ENCODE assay signal across 25 cellular contexts in genomic region chr7:84492128-84492527, GRCh38.
A peak's percentile ranks its signal among the peaks of the same experiment; 100 is the strongest.
DNase-seq lines count a peak whose midpoint lies in the region; ATAC-seq and TF ChIP-seq lines count a peak whose summit lies in the region.
"Had no signal": no experiment of that assay in that cellular context is flagged by ENCODE, and none has a peak within 500 bp of the region (broad histone marks: within the 10 kb centered on the region; RNA-seq: fewer than 3 reads in every experiment).

No MANE protein-coding gene starts in this region.

- no peaks in the 10 kb centered on the region for H3F3A ChIP-seq in SK-N-SH (replicated peaks; ENCODE audit: insufficient read depth)

- peak overlapping the region; percentile 69; the same call in 1 of the 2 replicates for H2AFZ ChIP-seq in SK-N-SH (ENCODE audit: low read depth)

- H3K36me3 Mint-ChIP-seq in activated T-cell treated with anti-CD3 and anti-CD28 coated beads, Interleukin-2, amount 50 U/mL, for 4 hours (ENCODE audit: insufficient read depth), result no peaks in the 10 kb centered on the region
- H3K36me3 Mint-ChIP-seq: activated naive CD4-positive, alpha-beta T cell treated with anti-CD3 and anti-CD28 coated beads, Interleukin-2, amount 50 U/mL, for 72 hours had no signal

- TF ChIP-seq CTCF in SK-N-SH (IDR thresholded peaks at IDR 0.05) (no peak), foreskin fibroblast (IDR thresholded peaks at IDR 0.05; ENCODE audit: low read depth, low read length) (no peak)

- no peak for TF ChIP-seq RAD21 in SK-N-SH (IDR thresholded peaks at IDR 0.05; ENCODE audit: low read length)

- no peaks in the 10 kb centered on the region for H4K20me1 ChIP-seq in SK-N-SH (ENCODE audit: insufficient read depth)
- H4K20me1 ChIP-seq: BLaER1 treated with 17β-estradiol and CSF1 and Interleukin-3, amounts not matched to agents 10 nM and 100 nM had no signal

- H3K27me3 ChIP-seq in SK-N-SH (ENCODE audit: insufficient read depth) (no peaks in the 10 kb centered on the region), rectal smooth muscle tissue (ENCODE audit: control insufficient read depth, insufficient read depth, low read length) (no peaks in the 10 kb centered on the region)
- H3K27me3 ChIP-seq: BLaER1 treated with 17β-estradiol and CSF1 and Interleukin-3, amounts not matched to agents 10 nM and 100 nM; SJCRH30; upper lobe of left lung had no signal

- no peak for ATAC-seq in GM21786 (IDR thresholded peaks at IDR 0.05; ENCODE audit: unreplicated experiment)
- ATAC-seq in activated T-cell treated with anti-CD3 and anti-CD28 coated beads, Interleukin-2, amount 50 U/mL, for 4 hours, result no peak
- no peak for ATAC-seq in GM18873 (IDR thresholded peaks at IDR 0.05; ENCODE audit: low FRiP score, unreplicated experiment)
- no peak for ATAC-seq in HG02759 (IDR thresholded peaks at IDR 0.05; ENCODE audit: unreplicated experiment)
- ATAC-seq: activated naive CD4-positive, alpha-beta T cell treated with anti-CD3 and anti-CD28 coated beads, Interleukin-2, amount 50 U/mL, for 72 hours had no signal

- H3K4me2 ChIP-seq in SK-N-SH, result peak overlapping the region; percentile 33
- H3K4me2 ChIP-seq: BLaER1 treated with 17β-estradiol and CSF1 and Interleukin-3, amounts not matched to agents 10 nM and 100 nM had no signal

- H3K9me3 ChIP-seq in SK-N-SH, result no peaks in the 10 kb centered on the region
- H3K9me3 ChIP-seq: BLaER1 treated with 17β-estradiol and CSF1 and Interleukin-3, amounts not matched to agents 10 nM and 100 nM; SJCRH30; upper lobe of left lung had no signal

- H3K4me1 ChIP-seq in SK-N-SH (ENCODE audit: control insufficient read depth in 1 of 2, insufficient read depth in 2 of 2, low read depth in 1 of 2, low read length in 1 of 2) (peaks cover 10 to 24% of the 10 kb centered on the region in 2 experiments; a peak in 3 of 4 replicates), rectal smooth muscle tissue (ENCODE audit: control insufficient read depth, insufficient read depth, low read length) (no peaks in the 10 kb centered on the region)
- H3K4me1 ChIP-seq: BLaER1 treated with 17β-estradiol and CSF1 and Interleukin-3, amounts not matched to agents 10 nM and 100 nM; SJCRH30; upper lobe of left lung had no signal

- 66% methylated on average over 4 of the region's 4 CpGs for WGBS in SK-N-SH (ENCODE audit: low lambda C conversion rate)

- POLR2A ChIA-PET in SK-N-SH (lab: Yijun Ruan, JAX), result interaction anchor here (0.7 kb wide), 1 partner anchor 1769 kb away, joined by 5 read pairs; no protein-coding TSS in a partner anchor

- H3K4me3 ChIP-seq in SK-N-SH (ENCODE audit: low read depth in 2 of 2, low read length in 1 of 2) (peak overlapping the region; percentile 1 to 38), foreskin fibroblast (ENCODE audit: low read depth in 1 of 2, low read length in 2 of 2) (peak overlapping the region; percentile 53 to 58), rectal smooth muscle tissue (ENCODE audit: low read length) (no peak overlapping the region)
- H3K4me3 ChIP-seq: BLaER1 treated with 17β-estradiol and CSF1 and Interleukin-3, amounts not matched to agents 10 nM and 100 nM; SJCRH30; upper lobe of left lung had no signal

- H3K9me2 ChIP-seq in SK-N-SH, result no peaks in the 10 kb centered on the region

- no peaks in the 10 kb centered on the region for H3K79me2 ChIP-seq in SK-N-SH (ENCODE audit: insufficient read depth)

- no peaks in the 10 kb centered on the region for H3K9me3 Mint-ChIP-seq in activated T-cell treated with anti-CD3 and anti-CD28 coated beads, Interleukin-2, amount 50 U/mL, for 4 hours
- H3K9me3 Mint-ChIP-seq: activated naive CD4-positive, alpha-beta T cell treated with anti-CD3 and anti-CD28 coated beads, Interleukin-2, amount 50 U/mL, for 72 hours; activated T-helper 2 cell treated with anti-CD3 and anti-CD28 coated beads, Interferon-gamma antibody, Interleukin-2, Interleukin-4, amounts not matched to agents 10 μg/mL and 5 μg/mL and 100 μg/mL, durations not matched to agents 14 hours and 24 hours and 36 hours had no signal

- peak overlapping the region; percentile 6 for H3K9ac ChIP-seq in SK-N-SH
- H3K9ac ChIP-seq in rectal smooth muscle tissue (ENCODE audit: low read length), result no peak overlapping the region
- H3K9ac ChIP-seq: BLaER1 treated with 17β-estradiol and CSF1 and Interleukin-3, amounts not matched to agents 10 nM and 100 nM had no signal

- CTCF ChIA-PET in SK-N-SH (lab: Yijun Ruan, JAX), result interaction anchor here (0.6 to 1.8 kb wide), 5 partner anchors 15 to 530 kb away, joined by 3 to 4 read pairs (median 3); no protein-coding TSS in a partner anchor

- H3K27me3 Mint-ChIP-seq in activated T-cell treated with anti-CD3 and anti-CD28 coated beads, Interleukin-2, amount 50 U/mL, for 4 hours (ENCODE audit: low read depth), result no peaks in the 10 kb centered on the region

- TF ChIP-seq EP300 in SK-N-SH (IDR thresholded peaks at IDR 0.05; ENCODE audit: borderline replicate concordance in 1 of 2, low read depth in 1 of 2, low read length in 1 of 2), result no peak

- H3K4me1 Mint-ChIP-seq in activated T-cell treated with anti-CD3 and anti-CD28 coated beads, Interleukin-2, amount 50 U/mL, for 4 hours (ENCODE audit: low read depth), result no peaks in the 10 kb centered on the region

- peak; percentile 4 for DNase-seq in ELR (ENCODE audit: low read depth)
- no peak for DNase-seq in SK-N-SH
- peak in 1 of 2 donors; percentile 22 for DNase-seq in foreskin fibroblast
- DNase-seq in activated T-cell treated with anti-CD3 and anti-CD28 coated beads, Interleukin-2, amount 50 U/mL, for 4 hours, result no peak
- DNase-seq: activated CD4-positive, alpha-beta T cell treated with anti-CD3 and anti-CD28 coated beads, Interleukin-2, amount 50 U/mL, for 4 hours; anterior cingulate cortex; COR-L47; DND-41; HCEC 1CT; KBM-7; mammary epithelial cell; NCI-H2029 treated with DMSO at 0.1 percent for 48 hours; NCI-H226; nucleus accumbens; SJCRH30; small intestine; T-helper 1 cell; upper lobe of left lung had no signal

- H3K27ac ChIP-seq in SK-N-SH (ENCODE audit: low read depth in 2 of 2, low read length in 1 of 2) (peak overlapping the region in 1 of 2 experiments; percentile 56; a peak in 2 of 4 replicates), rectal smooth muscle tissue (ENCODE audit: low read depth, low read length) (peak overlapping the region; percentile 8)
- H3K27ac ChIP-seq: BLaER1 treated with 17β-estradiol and CSF1 and Interleukin-3, amounts not matched to agents 10 nM and 100 nM; SJCRH30; upper lobe of left lung had no signal

- no peak overlapping the region for H3K4me3 Mint-ChIP-seq in activated T-cell treated with anti-CD3 and anti-CD28 coated beads, Interleukin-2, amount 50 U/mL, for 4 hours

- H3K36me3 ChIP-seq in SK-N-SH (replicated peaks in 1 of 2; ENCODE audit: control insufficient read depth in 1 of 2, insufficient read depth in 2 of 2, low read length in 1 of 2) (no peaks in the 10 kb centered on the region), rectal smooth muscle tissue (ENCODE audit: control insufficient read depth, insufficient read depth, low read length) (no peaks in the 10 kb centered on the region)
- H3K36me3 ChIP-seq: BLaER1 treated with 17β-estradiol and CSF1 and Interleukin-3, amounts not matched to agents 10 nM and 100 nM; SJCRH30; upper lobe of left lung had no signal

TF ChIP-seq in SK-N-SH, 30 proteins besides CTCF, POLR2A, EP300 and RAD21 (continues in another document):
- TF ChIP-seq FOXJ3 (CRISPR knock-in tag; IDR thresholded peaks at IDR 0.05) (no peak), GABPA (IDR thresholded peaks at IDR 0.05; ENCODE audit: low read depth) (no peak), RCOR1 (IDR thresholded peaks at IDR 0.05; ENCODE audit: low read length) (no peak), IRF3 (IDR thresholded peaks at IDR 0.05; ENCODE audit: low read depth, low read length) (no peak), FOXM1 (IDR thresholded peaks at IDR 0.05; ENCODE audit: low read depth) (no peak), TCF12 (IDR thresholded peaks at IDR 0.05) (no peak), ZBTB33 (IDR thresholded peaks at IDR 0.05; ENCODE audit: borderline replicate concordance, low read depth) (no peak), USF1 (IDR thresholded peaks at IDR 0.05; ENCODE audit: borderline replicate concordance, low read depth) (no peak)
